8 cellular contexts compared by ENCODE assay signal in genomic region chr1:235049716-235050378, GRCh38.
DNase-seq lines count a peak whose midpoint lies in the region; ATAC-seq and TF ChIP-seq lines count a peak whose summit lies in the region.
"Not testable (repeated sequence)": the region's sequence is repeated elsewhere in the genome, so short reads cannot be mapped to it uniquely, and the experiment has no call there.

No MANE protein-coding gene starts in this region.

- H3K9me3 ChIP-seq in ascending aorta, psoas muscle, thoracic aorta: not testable (repeated sequence)

- not testable (repeated sequence) for TF ChIP-seq CTCF in AG10803 (conservative IDR thresholded peaks at IDR 0.05; ENCODE audit: low read length); ascending aorta (IDR thresholded peaks at IDR 0.05); fibroblast of villous mesenchyme (IDR thresholded peaks at IDR 0.05; ENCODE audit: insufficient read depth, low read depth, low read length); mesothelial cell of epicardium (IDR thresholded peaks at IDR 0.05; ENCODE audit: unreplicated experiment); psoas muscle (IDR thresholded peaks at IDR 0.05); thoracic aorta (IDR thresholded peaks at IDR 0.05)

- H3K27ac ChIP-seq in ascending aorta = peak overlapping the region; percentile 85 to 94
- H3K27ac ChIP-seq in psoas muscle = peak overlapping the region; percentile 90
- peak overlapping the region; percentile 86 to 99 for H3K27ac ChIP-seq in thoracic aorta

- H3K36me3 ChIP-seq in ascending aorta; psoas muscle (ENCODE audit: insufficient read depth in 1 of 2, low read depth in 1 of 2); thoracic aorta: not testable (repeated sequence)

- H3K27ac Mint-ChIP-seq in T-helper 2 cell treated with Interferon-gamma antibody and Interleukin-4, amounts not matched to agents 5 μg/mL and 100 μg/mL, for 36 hours = peak overlapping the region; percentile 47
- H3K27ac Mint-ChIP-seq in mesothelial cell of epicardium = peak overlapping the region; percentile 37

- intact Hi-C loops in ascending aorta (cut with DNase I) = not testable (repeated sequence)
- intact Hi-C loops in psoas muscle (cut with DNase I) = loop anchor here (5.0 kb wide), 2 partner anchors 38 to 48 kb away; no protein-coding TSS in a partner anchor

- not testable (repeated sequence) for H3K27me3 ChIP-seq in ascending aorta; psoas muscle (ENCODE audit: insufficient read depth in 3 of 3, low read length in 2 of 3); thoracic aorta (replicated peaks; ENCODE audit: insufficient read depth)

- DNase-seq in AG10803 (ENCODE audit: low read depth) (peak; percentile 53), Kasumi-1 (lab: John Stamatoyannopoulos, UW) (peak; percentile 40 to 65), fibroblast of villous mesenchyme (ENCODE audit: low read depth) (peak; percentile 86)
- not testable (repeated sequence) for DNase-seq in T-helper 2 cell treated with Interferon-gamma antibody and Interleukin-4, amounts not matched to agents 5 μg/mL and 100 μg/mL, for 36 hours (ENCODE audit: low spot score); ascending aorta (ENCODE audit: low spot score in 2 of 2); mesothelial cell of epicardium (ENCODE audit: low spot score in 2 of 2, unreplicated experiment in 2 of 2); psoas muscle; thoracic aorta (ENCODE audit: low spot score)

- not testable (repeated sequence) for H3K27me3 Mint-ChIP-seq in T-helper 2 cell treated with Interferon-gamma antibody and Interleukin-4, amounts not matched to agents 5 μg/mL and 100 μg/mL, for 36 hours (ENCODE audit: low read depth); mesothelial cell of epicardium (ENCODE audit: low read depth)

- H3K4me3 ChIP-seq in AG10803 (ENCODE audit: low read length); ascending aorta; fibroblast of villous mesenchyme (ENCODE audit: low read depth, low read length); psoas muscle; thoracic aorta: not testable (repeated sequence)

- ATAC-seq in psoas muscle = peak in 1 of 4 donors; percentile 45
- ATAC-seq in thoracic aorta (ENCODE audit: insufficient number of reproducible peaks, low FRiP score, low read depth) = not testable (repeated sequence)

- peaks cover 9 to 46% of the 10 kb centered on the region in 2 donors for H3K4me1 ChIP-seq in ascending aorta
- H3K4me1 ChIP-seq in psoas muscle = peaks cover 24% of the 10 kb centered on the region
- H3K4me1 ChIP-seq in thoracic aorta (ENCODE audit: control insufficient read depth in 1 of 2, low read depth in 2 of 2) = peaks cover 21 to 50% of the 10 kb centered on the region in 2 donors

- not testable (repeated sequence) for H3K9me3 Mint-ChIP-seq in T-helper 2 cell treated with Interferon-gamma antibody and Interleukin-4, amounts not matched to agents 5 μg/mL and 100 μg/mL, for 36 hours; mesothelial cell of epicardium

- not testable (repeated sequence) for H3K4me3 Mint-ChIP-seq in T-helper 2 cell treated with Interferon-gamma antibody and Interleukin-4, amounts not matched to agents 5 μg/mL and 100 μg/mL, for 36 hours; mesothelial cell of epicardium

- WGBS in psoas muscle, 3 donors = 92 to 97% (median 94%) methylated on average over 20 to 21 of the region's 21 CpGs

- H3K36me3 Mint-ChIP-seq in T-helper 2 cell treated with Interferon-gamma antibody and Interleukin-4, amounts not matched to agents 5 μg/mL and 100 μg/mL, for 36 hours (ENCODE audit: low read depth); mesothelial cell of epicardium: not testable (repeated sequence)

- peaks cover 39% of the 10 kb centered on the region for H3K4me1 Mint-ChIP-seq in T-helper 2 cell treated with Interferon-gamma antibody and Interleukin-4, amounts not matched to agents 5 μg/mL and 100 μg/mL, for 36 hours (ENCODE audit: low read depth)
- peaks cover 31% of the 10 kb centered on the region for H3K4me1 Mint-ChIP-seq in mesothelial cell of epicardium
